Comparison of ENCODE assay signal across 18 cellular contexts in genomic region chr17:78892520-78892919, GRCh38. TPM values are rescaled to one million over a fixed set of nuclear protein-coding genes. Genes with fewer than 3 reads are reported as not detected.
DNase-seq lines count a peak whose midpoint lies in the region; ATAC-seq and TF ChIP-seq lines count a peak whose summit lies in the region.
"Had no signal": no experiment of that assay in that cellular context is flagged by ENCODE, and none has a peak within 500 bp of the region (broad histone marks: within the 10 kb centered on the region; RNA-seq: fewer than 3 reads in every experiment).

No MANE protein-coding gene starts in this region.

- no peak for ATAC-seq in lower lobe of right lung
- ATAC-seq: K562; stimulated activated naive CD8-positive, alpha-beta T cell treated with anti-CD3 and anti-CD28 coated beads, Interleukin-15, amount 100 ng/mL, for 72 hours had no signal

- H3K9me3 ChIP-seq in CD4-positive, alpha-beta memory T cell (ENCODE audit: control insufficient read depth in 1 of 2, low read length in 2 of 2) = no peaks in the 10 kb centered on the region
- H3K9me3 ChIP-seq in SK-N-SH (no peaks in the 10 kb centered on the region), lower lobe of right lung (no peaks in the 10 kb centered on the region)
- H3K9me3 ChIP-seq: colonic mucosa had no signal

- H4K20me1 ChIP-seq in SK-N-SH (ENCODE audit: insufficient read depth) = peaks cover 69% of the 10 kb centered on the region

- H3K27ac Mint-ChIP-seq in CD4-positive, alpha-beta memory T cell = peak overlapping the region in 4 of 7 donors; percentile 4 to 48 (median 15)
- H3K27ac Mint-ChIP-seq: activated CD4-positive, alpha-beta T cell treated with anti-CD3 and anti-CD28 coated beads, Interleukin-2, amount 10 ng/mL, durations not matched to agents 24 days and 14 days; stimulated activated naive CD8-positive, alpha-beta T cell treated with anti-CD3 and anti-CD28 coated beads, Interleukin-15, amount 100 ng/mL, for 72 hours had no signal

- 70% methylated on average over 5 of the region's 5 CpGs for WGBS in SK-N-SH (ENCODE audit: low lambda C conversion rate)

- H3K27me3 Mint-ChIP-seq in CD4-positive, alpha-beta memory T cell = peaks cover 2 to 11% of the 10 kb centered on the region in 2 donors

- CTCF ChIA-PET in CD4-positive, alpha-beta memory T cell (lab: Charles Lee; ENCODE audit: partially characterized antibody) = interaction anchor here (4.5 kb wide), 1 partner anchor 27 kb away, joined by 18 read pairs; no protein-coding TSS in a partner anchor
- CTCF ChIA-PET in SK-N-SH (lab: Yijun Ruan, JAX) = interaction anchor here (0.7 to 7.4 kb wide), 11 partner anchors 9 to 78 kb away, joined by 3 to 44 read pairs (median 4); partner anchors contain the start of gene CEP295NL

- H2AFZ ChIP-seq in SK-N-SH (ENCODE audit: low read depth) = no peak overlapping the region

- TF ChIP-seq EP300 in SK-N-SH (IDR thresholded peaks at IDR 0.05; ENCODE audit: borderline replicate concordance in 1 of 2, low read depth in 1 of 2, low read length in 1 of 2) = no peak

- H3K4me1 ChIP-seq in CD4-positive, alpha-beta memory T cell (ENCODE audit: insufficient read depth, low read length) = peaks cover 27% of the 10 kb centered on the region
- H3K4me1 ChIP-seq in SK-N-SH (ENCODE audit: control insufficient read depth in 1 of 2, insufficient read depth in 2 of 2, low read depth in 1 of 2, low read length in 1 of 2) = peaks cover 0 to 72% of the 10 kb centered on the region in 2 experiments; a peak in 2 of 4 replicates
- peaks cover 74% of the 10 kb centered on the region for H3K4me1 ChIP-seq in lower lobe of right lung

- POLR2A ChIA-PET in CD4-positive, alpha-beta memory T cell (lab: Charles Lee; ENCODE audit: partially characterized antibody) = no interaction called here
- POLR2A ChIA-PET in SK-N-SH (lab: Yijun Ruan, JAX) = interaction anchor here (0.7 to 3.1 kb wide), 9 partner anchors 9 to 74 kb away, joined by 3 to 35 read pairs (median 4); no protein-coding TSS in a partner anchor

- no peaks in the 10 kb centered on the region for H3K27me3 ChIP-seq in CD4-positive, alpha-beta memory T cell (ENCODE audit: insufficient read depth, low read length)
- no peaks in the 10 kb centered on the region for H3K27me3 ChIP-seq in SK-N-SH (ENCODE audit: insufficient read depth)
- H3K27me3 ChIP-seq in lower lobe of right lung (ENCODE audit: low read depth) = no peaks in the 10 kb centered on the region
- H3K27me3 ChIP-seq: colonic mucosa had no signal

- H3K79me2 ChIP-seq in SK-N-SH (ENCODE audit: insufficient read depth) = peaks cover 99% of the 10 kb centered on the region

- intact Hi-C loops in CD4-positive, alpha-beta memory T cell (cut with micrococcal nuclease) = no loop called here
- intact Hi-C loops in lower lobe of right lung (cut with DNase I) = no loop called here

- no peaks in the 10 kb centered on the region for H3K36me3 Mint-ChIP-seq in CD4-positive, alpha-beta memory T cell

- H3K4me2 ChIP-seq in SK-N-SH = no peak overlapping the region

- no peak for DNase-seq in CD4-positive, alpha-beta memory T cell
- peak; percentile 79 for DNase-seq in SK-N-SH
- no peak for DNase-seq in lower lobe of right lung
- DNase-seq in superior temporal gyrus (ENCODE audit: extremely low spot score) = peak; percentile 85
- no peak for DNase-seq in stimulated activated naive CD4-positive, alpha-beta T cell treated with Interleukin-2 at 50 U/mL for 16 hours (lab: John Stamatoyannopoulos, UW)
- DNase-seq in effector CD4-positive, alpha-beta T cell = no peak
- DNase-seq in GM10266 (ENCODE audit: extremely low spot score) = no peak
- DNase-seq: activated CD4-positive, alpha-beta T cell treated with anti-CD3 and anti-CD28 coated beads, Interleukin-2, amount 10 ng/mL, durations not matched to agents 24 days and 14 days; colonic mucosa; DND-41; NCI-H1417; NCI-H524 treated with DMSO at 0.1 percent for 48 hours; small intestine; stimulated activated naive CD8-positive, alpha-beta T cell treated with anti-CD3 and anti-CD28 coated beads, Interleukin-15, amount 100 ng/mL, for 72 hours had no signal

- H3K9ac ChIP-seq in SK-N-SH = no peak overlapping the region

- peaks cover 0 to 3% (median 0%) of the 10 kb centered on the region in 8 donors for H3K9me3 Mint-ChIP-seq in CD4-positive, alpha-beta memory T cell
- H3K9me3 Mint-ChIP-seq: activated CD4-positive, alpha-beta T cell treated with anti-CD3 and anti-CD28 coated beads, Interleukin-2, amount 10 ng/mL, durations not matched to agents 24 days and 14 days; stimulated activated naive CD8-positive, alpha-beta T cell treated with anti-CD3 and anti-CD28 coated beads, Interleukin-15, amount 100 ng/mL, for 72 hours; T-helper 2 cell treated with Interferon-gamma antibody and Interleukin-4, amounts not matched to agents 5 μg/mL and 100 μg/mL, for 36 hours had no signal

- no peak; the same call in 1 of the 2 replicates for TF ChIP-seq RAD21 in SK-N-SH (IDR thresholded peaks at IDR 0.05; ENCODE audit: low read length)

- peaks cover 16% of the 10 kb centered on the region for H3F3A ChIP-seq in SK-N-SH (replicated peaks; ENCODE audit: insufficient read depth)

- TF ChIP-seq CTCF in SK-N-SH (IDR thresholded peaks at IDR 0.05) (no peak), lower lobe of right lung (IDR thresholded peaks at IDR 0.05) (no peak), GM10266 (IDR thresholded peaks at IDR 0.05; ENCODE audit: control insufficient read depth, insufficient read depth, low read depth, missing control alignments) (no peak)

- no peak overlapping the region for H3K27ac ChIP-seq in CD4-positive, alpha-beta memory T cell (ENCODE audit: low read depth, low read length)
- H3K27ac ChIP-seq in SK-N-SH (ENCODE audit: low read depth in 2 of 2, low read length in 1 of 2) = peak overlapping the region in 1 of 2 experiments; percentile 98; a peak in 2 of 4 replicates
- peak overlapping the region; percentile 56 for H3K27ac ChIP-seq in lower lobe of right lung
- H3K27ac ChIP-seq: colonic mucosa had no signal

- no peak overlapping the region for H3K4me3 ChIP-seq in CD4-positive, alpha-beta memory T cell (ENCODE audit: low read length in 2 of 2)
- H3K4me3 ChIP-seq in SK-N-SH (ENCODE audit: low read depth in 2 of 2, low read length in 1 of 2) (no peak overlapping the region), lower lobe of right lung (no peak overlapping the region)
- H3K4me3 ChIP-seq: colonic mucosa, K562, lung had no signal

- peaks cover 15 to 33% (median 26%) of the 10 kb centered on the region in 4 donors for H3K4me1 Mint-ChIP-seq in CD4-positive, alpha-beta memory T cell

- no peak overlapping the region for H3K4me3 Mint-ChIP-seq in CD4-positive, alpha-beta memory T cell
- H3K4me3 Mint-ChIP-seq: stimulated activated naive CD8-positive, alpha-beta T cell treated with anti-CD3 and anti-CD28 coated beads, Interleukin-15, amount 100 ng/mL, for 72 hours; T-helper 2 cell treated with Interferon-gamma antibody and Interleukin-4, amounts not matched to agents 5 μg/mL and 100 μg/mL, for 36 hours had no signal

- H3K36me3 ChIP-seq in CD4-positive, alpha-beta memory T cell (ENCODE audit: insufficient read depth, low read length) = no peaks in the 10 kb centered on the region
- peaks cover 7 to 12% of the 10 kb centered on the region in 2 experiments for H3K36me3 ChIP-seq in SK-N-SH (replicated peaks in 1 of 2; ENCODE audit: control insufficient read depth in 1 of 2, insufficient read depth in 2 of 2, low read length in 1 of 2)
- H3K36me3 ChIP-seq in lower lobe of right lung = no peaks in the 10 kb centered on the region
- H3K36me3 ChIP-seq: colonic mucosa had no signal

- H3K9me2 ChIP-seq in SK-N-SH = no peaks in the 10 kb centered on the region

TF ChIP-seq in SK-N-SH, 30 proteins besides CTCF, POLR2A, EP300 and RAD21:
- TF ChIP-seq NFIC (IDR thresholded peaks at IDR 0.05; ENCODE audit: borderline replicate concordance) = no peak
- TF ChIP-seq USF2 (IDR thresholded peaks at IDR 0.05; ENCODE audit: borderline replicate concordance, low read depth, low read length) = no peak
- TF ChIP-seq MXI1 (IDR thresholded peaks at IDR 0.05; ENCODE audit: low read depth, low read length) = no peak
- no peak for TF ChIP-seq RXRA (IDR thresholded peaks at IDR 0.05; ENCODE audit: borderline replicate concordance, low read depth)
- no peak for TF ChIP-seq IRF3 (IDR thresholded peaks at IDR 0.05; ENCODE audit: low read depth, low read length)
- no peak for TF ChIP-seq TAF1 (IDR thresholded peaks at IDR 0.05; ENCODE audit: borderline replicate concordance, low read depth, low read length)

RNA-seq across cellular contexts. Expression of gene CEP295NL, which starts 10.5 kb away (rescaled TPM):
- under 1 TPM in 1 of 2 experiments, not detected in 1; 0.28 TPM for total RNA-seq in CD4-positive, alpha-beta memory T cell
- polyA plus RNA-seq in CD4-positive, alpha-beta memory T cell = not detected
- 0.31 and 0.35 TPM in 2 replicates for polyA plus RNA-seq in SK-N-SH (2012; rRNA removed)
- polyA plus RNA-seq in SK-N-SH (2012; cell fraction: cytosol; rRNA removed) = 0.17 and 0.21 TPM in 2 replicates
- polyA plus RNA-seq in SK-N-SH (2012; cell fraction: nucleus; rRNA removed) = 0.68 and 0.97 TPM in 2 replicates
- 5.5 TPM for total RNA-seq in lower lobe of right lung
- total RNA-seq: K562, RPMI7951 had no signal
- polyA plus RNA-seq: K562 had no signal

RNA-seq across cellular contexts. Expression of gene TIMP2, which starts 32.7 kb away (rescaled TPM):
- total RNA-seq in CD4-positive, alpha-beta memory T cell = 1 to 10 TPM; 5.9 to 6.0 TPM
- polyA plus RNA-seq in CD4-positive, alpha-beta memory T cell = under 1 TPM in 1 of 2 donors, not detected in 1; 0.22 TPM
- 256 and 441 TPM in 2 replicates for polyA plus RNA-seq in SK-N-SH (2012; rRNA removed)
- 528 and 616 TPM in 2 replicates for polyA plus RNA-seq in SK-N-SH (2012; cell fraction: cytosol; rRNA removed)
- 334 and 427 TPM in 2 replicates for polyA plus RNA-seq in SK-N-SH (2012; cell fraction: nucleus; rRNA removed)
- total RNA-seq in lower lobe of right lung = 260 TPM
- polyA plus RNA-seq: K562 had no signal

RNA-seq across cellular contexts. Expression of gene USP36, which starts 51.9 kb away (rescaled TPM):
- total RNA-seq in CD4-positive, alpha-beta memory T cell = 100 to 1,000 TPM; 181 to 183 TPM
- polyA plus RNA-seq in CD4-positive, alpha-beta memory T cell = 10 to 100 TPM; 35.4 to 55.1 TPM
- polyA plus RNA-seq in SK-N-SH (2012; rRNA removed) = 34.6 and 41.2 TPM in 2 replicates
- polyA plus RNA-seq in SK-N-SH (2012; cell fraction: cytosol; rRNA removed) = 22.5 and 26.9 TPM in 2 replicates
- polyA plus RNA-seq in SK-N-SH (2012; cell fraction: nucleus; rRNA removed) = 163 and 178 TPM in 2 replicates
- total RNA-seq in lower lobe of right lung = 58.6 TPM

Comparison
In these comparisons a context has a peak if more than half of its experiments do, and no peak if none do; other contexts are left out.
1. DNase-seq: peak in SK-N-SH (single experiment) and superior temporal gyrus (single experiment); none in CD4-positive, alpha-beta memory T cell (0 of 5), lower lobe of right lung (single experiment), stimulated activated naive CD4-positive, alpha-beta T cell treated with Interleukin-2 at 50 U/mL for 16 hours (single experiment), effector CD4-positive, alpha-beta T cell (single experiment) and GM10266 (single experiment).
2. RNA of gene TIMP2, which starts 32.7 kb away (total RNA-seq): 260 TPM in lower lobe of right lung (single experiment); 5.9 to 6.0 TPM in CD4-positive, alpha-beta memory T cell; every median in the first group is over 10 times any median in the second.